18 cellular contexts compared by ENCODE assay signal in the genomic region with DNA sequence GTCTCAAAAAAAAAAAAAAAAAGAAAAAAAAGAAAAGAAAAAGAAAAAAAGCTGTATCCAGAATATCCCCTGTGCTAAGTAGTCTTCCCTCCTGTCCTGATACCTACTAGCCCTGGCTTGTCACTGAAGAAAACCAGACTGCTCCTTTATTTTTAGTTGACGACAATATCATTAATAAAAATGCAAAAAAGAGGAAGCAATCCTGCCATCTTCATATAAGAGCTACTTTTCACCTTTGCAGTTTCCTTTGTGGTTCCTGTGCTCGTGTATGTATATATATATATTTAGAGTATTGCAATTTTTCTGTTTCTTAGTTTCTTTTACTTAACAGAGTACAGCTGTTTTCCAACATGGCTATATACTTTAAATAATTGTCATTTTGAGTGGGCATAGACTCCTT. TPM values are rescaled to one million over a fixed set of nuclear protein-coding genes. Genes with fewer than 3 reads are reported as not detected.
DNase-seq lines count a peak whose midpoint lies in the region; ATAC-seq and TF ChIP-seq lines count a peak whose summit lies in the region.
"Had no signal": no experiment of that assay in that cellular context is flagged by ENCODE, and none has a peak within 500 bp of the region (broad histone marks: within the 10 kb centered on the region; RNA-seq: fewer than 3 reads in every experiment).

No MANE protein-coding gene starts in this region.

- H3K27ac ChIP-seq in SU-DHL-6 (ENCODE audit: low read depth, low read length), result peak overlapping the region; percentile 99
- H3K27ac ChIP-seq: esophagus squamous epithelium, HL-60, RWPE1, suprapubic skin had no signal

- H3K4me3 Mint-ChIP-seq in activated naive CD8-positive, alpha-beta T cell treated with anti-CD3 and anti-CD28 coated beads for 36 hours, result no peak overlapping the region
- H3K4me3 Mint-ChIP-seq: activated CD4-positive, alpha-beta T cell treated with anti-CD3 and anti-CD28 coated beads, Interleukin-2, amount 10 ng/mL, durations not matched to agents 7 days and 5 days; dendritic cell treated with granulocyte-macrophage colony-stimulating factor and Interleukin-4, amounts not matched to agents 40 ng/mL and 50 ng/mL, for 4 days; nephron progenitor cell had no signal

- H3K79me2 ChIP-seq in SU-DHL-6 (ENCODE audit: insufficient read depth, low read length), result no peaks in the 10 kb centered on the region

- H3K9me3 ChIP-seq in SU-DHL-6 (ENCODE audit: insufficient read depth, low read length), result peaks cover 6% of the 10 kb centered on the region; the same call in 1 of the 2 replicates
- H3K9me3 ChIP-seq: esophagus squamous epithelium, suprapubic skin had no signal

- H2AFZ ChIP-seq in SU-DHL-6 (ENCODE audit: low read depth, low read length, severe bottlenecking), result no peak overlapping the region

- H3K27me3 ChIP-seq in SU-DHL-6 (ENCODE audit: low read length), result no peaks in the 10 kb centered on the region
- H3K27me3 ChIP-seq: esophagus squamous epithelium, suprapubic skin had no signal

- H3K9ac ChIP-seq in SU-DHL-6 (ENCODE audit: low read length), result peak overlapping the region; percentile 67

- H3K4me1 Mint-ChIP-seq in activated naive CD8-positive, alpha-beta T cell treated with anti-CD3 and anti-CD28 coated beads for 36 hours, result peaks cover 15% of the 10 kb centered on the region
- H3K4me1 Mint-ChIP-seq: activated CD4-positive, alpha-beta T cell treated with anti-CD3 and anti-CD28 coated beads, Interleukin-2, amount 10 ng/mL, durations not matched to agents 7 days and 5 days had no signal

- H3K27ac Mint-ChIP-seq in activated naive CD8-positive, alpha-beta T cell treated with anti-CD3 and anti-CD28 coated beads for 36 hours, result no peak overlapping the region
- H3K27ac Mint-ChIP-seq: activated CD4-positive, alpha-beta T cell treated with anti-CD3 and anti-CD28 coated beads, Interleukin-2, amount 10 ng/mL, durations not matched to agents 7 days and 5 days; dendritic cell treated with granulocyte-macrophage colony-stimulating factor and Interleukin-4, amounts not matched to agents 40 ng/mL and 50 ng/mL, for 4 days; nephron progenitor cell had no signal

- no peaks in the 10 kb centered on the region for H3K9me2 ChIP-seq in SU-DHL-6 (replicated peaks; ENCODE audit: insufficient read depth, low read length)

- H3K36me3 ChIP-seq in SU-DHL-6 (ENCODE audit: low read length), result peaks cover 8% of the 10 kb centered on the region
- H3K36me3 ChIP-seq: esophagus squamous epithelium, suprapubic skin had no signal

- DNase-seq in kidney glomerular epithelial cell (lab: John Stamatoyannopoulos, UW), result no peak
- DNase-seq in anterior cingulate cortex (lab: John Stamatoyannopoulos, UW), result no peak
- DNase-seq in activated naive CD8-positive, alpha-beta T cell treated with anti-CD3 and anti-CD28 coated beads for 36 hours, result no peak
- DNase-seq in omental fat pad (ENCODE audit: low spot score), result no peak
- DNase-seq: activated CD4-positive, alpha-beta T cell treated with anti-CD3 and anti-CD28 coated beads, Interleukin-2, amount 10 ng/mL, durations not matched to agents 7 days and 5 days; C1 segment of cervical spinal cord; EL; esophagus squamous epithelium; hypothalamus; nephron progenitor cell had no signal

- peak overlapping the region; percentile 92 for H3K4me2 ChIP-seq in SU-DHL-6 (ENCODE audit: low read depth, low read length, poor library complexity, severe bottlenecking)

- H3K4me3 ChIP-seq in SU-DHL-6 (ENCODE audit: insufficient read depth, low read length, poor library complexity, severe bottlenecking), result peak overlapping the region; percentile 29
- H3K4me3 ChIP-seq: esophagus squamous epithelium, suprapubic skin had no signal

- H3K27me3 Mint-ChIP-seq in activated naive CD8-positive, alpha-beta T cell treated with anti-CD3 and anti-CD28 coated beads for 36 hours, result no peaks in the 10 kb centered on the region
- H3K27me3 Mint-ChIP-seq: dendritic cell treated with granulocyte-macrophage colony-stimulating factor and Interleukin-4, amounts not matched to agents 40 ng/mL and 50 ng/mL, for 4 days had no signal

- H3K36me3 Mint-ChIP-seq in activated naive CD8-positive, alpha-beta T cell treated with anti-CD3 and anti-CD28 coated beads for 36 hours, result no peaks in the 10 kb centered on the region

- TF ChIP-seq CTCF in SU-DHL-6 (IDR thresholded peaks at IDR 0.05; ENCODE audit: insufficient read depth, low read length, poor library complexity, severe bottlenecking) (no peak), omental fat pad (IDR thresholded peaks at IDR 0.05) (no peak)

- peaks cover 90% of the 10 kb centered on the region for H3F3A ChIP-seq in SU-DHL-6 (ENCODE audit: insufficient read depth)

- ATAC-seq in GM18520 (IDR thresholded peaks at IDR 0.05; ENCODE audit: unreplicated experiment) (peak; percentile 24), GM21529 (IDR thresholded peaks at IDR 0.05; ENCODE audit: unreplicated experiment) (peak; percentile 53), HG03159 (IDR thresholded peaks at IDR 0.05; ENCODE audit: unreplicated experiment) (peak; percentile 53), omental fat pad (ENCODE audit: low FRiP score) (no peak)

- peaks cover 1% of the 10 kb centered on the region for H3K9me3 Mint-ChIP-seq in activated naive CD8-positive, alpha-beta T cell treated with anti-CD3 and anti-CD28 coated beads for 36 hours
- H3K9me3 Mint-ChIP-seq: activated CD4-positive, alpha-beta T cell treated with anti-CD3 and anti-CD28 coated beads, Interleukin-2, amount 10 ng/mL, durations not matched to agents 7 days and 5 days; dendritic cell treated with granulocyte-macrophage colony-stimulating factor and Interleukin-4, amounts not matched to agents 40 ng/mL and 50 ng/mL, for 4 days had no signal

- no peaks in the 10 kb centered on the region for H4K20me1 ChIP-seq in SU-DHL-6 (ENCODE audit: low read depth, low read length)

RNA-seq across cellular contexts. Expression of gene C3orf20, which starts 13.6 kb away (rescaled TPM):
- total RNA-seq in activated naive CD8-positive, alpha-beta T cell treated with anti-CD3 and anti-CD28 coated beads for 36 hours, result under 1 TPM in 1 of 2 experiments, not detected in 1; 0.14 TPM
- total RNA-seq in omental fat pad, result under 1 TPM in 2 of 4 donors, not detected in 2; 0.12 to 0.28 TPM
- total RNA-seq: esophagus squamous epithelium had no signal

RNA-seq across cellular contexts. Expression of gene CCDC174, which starts 37.0 kb away (rescaled TPM):
- total RNA-seq in activated naive CD8-positive, alpha-beta T cell treated with anti-CD3 and anti-CD28 coated beads for 36 hours, result 10 to 100 TPM; 16.1 to 18.6 TPM
- 10 to 100 TPM; 11.0 to 28.1 (median 16.2) TPM for total RNA-seq in omental fat pad
